8 cellular contexts compared by ENCODE assay signal in the genomic region with DNA sequence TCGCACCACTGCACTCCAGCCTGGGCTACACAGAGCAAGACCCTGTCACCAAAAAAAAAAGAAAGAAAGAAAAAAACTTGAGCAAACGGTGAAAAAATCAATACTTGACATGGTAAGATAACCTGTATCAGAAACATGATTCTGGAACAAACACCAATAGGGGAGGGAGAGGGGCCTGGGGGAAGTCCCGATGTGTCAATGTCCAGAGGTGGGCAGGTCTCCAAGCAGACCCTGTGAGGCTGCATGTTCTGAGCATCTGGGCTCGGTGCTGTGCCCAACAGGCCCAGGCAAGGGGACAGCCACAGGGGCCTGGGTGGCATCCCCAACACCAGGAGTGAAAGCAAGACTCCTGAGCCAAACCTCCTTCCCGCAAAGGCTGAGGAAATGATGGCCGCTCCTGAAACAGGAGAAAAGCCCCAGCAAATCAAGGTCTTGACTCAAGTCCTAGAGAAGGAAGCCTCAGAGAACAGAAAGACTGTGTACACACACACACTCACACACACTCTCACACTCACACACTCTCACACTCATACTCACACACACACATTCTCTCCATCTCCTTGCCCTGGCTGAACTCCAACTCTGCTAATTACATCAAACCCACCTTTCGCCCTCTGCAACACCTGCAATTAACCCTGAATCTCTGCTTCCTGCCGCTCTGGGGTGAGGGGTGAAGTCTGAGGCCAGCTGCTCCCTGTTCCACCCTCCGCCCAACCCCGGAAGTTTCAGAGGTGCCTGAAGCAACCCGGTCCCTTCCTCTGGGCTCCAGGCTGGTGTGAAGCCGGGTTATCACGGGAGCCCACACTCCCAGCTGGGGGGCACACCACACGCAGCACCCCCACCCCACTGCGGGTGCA. TPM values are rescaled to one million over a fixed set of nuclear protein-coding genes. Genes with fewer than 3 reads are reported as not detected.
DNase-seq lines count a peak whose midpoint lies in the region; ATAC-seq and TF ChIP-seq lines count a peak whose summit lies in the region.

No MANE protein-coding gene starts in this region.

- no peak overlapping the region for H3K27ac ChIP-seq in dorsolateral prefrontal cortex

- no peaks in the 10 kb centered on the region for H3K9me3 ChIP-seq in Caco-2

- TF ChIP-seq CTCF in Caco-2 (IDR thresholded peaks at IDR 0.05; ENCODE audit: insufficient read depth in 1 of 2, low read depth in 1 of 2, low read length in 1 of 2, severe bottlenecking in 1 of 2, unreplicated experiment in 1 of 2) (no peak), dorsolateral prefrontal cortex (IDR thresholded peaks at IDR 0.05 in 54 of 56, conservative IDR thresholded peaks at IDR 0.05 in 2 of 56; ENCODE audit: low read depth in 1 of 56, partially characterized antibody in 56 of 56) (no peak)

- peak overlapping the region; percentile 55 to 97 (median 92) for H3K27ac Mint-ChIP-seq in naive B cell
- no peak overlapping the region for H3K27ac Mint-ChIP-seq in Caco-2 (ENCODE audit: unreplicated experiment)

- H3K27me3 Mint-ChIP-seq in naive B cell (no peaks in the 10 kb centered on the region), Caco-2 (ENCODE audit: insufficient read depth, unreplicated experiment) (no peaks in the 10 kb centered on the region)

- no peaks in the 10 kb centered on the region for H3K4me1 ChIP-seq in Caco-2

- peak overlapping the region; percentile 64 to 100 (median 86) for H3K4me3 Mint-ChIP-seq in naive B cell
- H3K4me3 Mint-ChIP-seq in Caco-2 (ENCODE audit: unreplicated experiment): no peak overlapping the region

- BruUV-seq in Caco-2 (replicated peaks; lab: Mats Ljungman, UMichigan): no TSS peak

- peak; percentile 52 for ATAC-seq in GM18873 (IDR thresholded peaks at IDR 0.05; ENCODE audit: low FRiP score, unreplicated experiment)
- ATAC-seq in HG02798 (IDR thresholded peaks at IDR 0.05; ENCODE audit: poor library complexity, unreplicated experiment): peak; percentile 71
- ATAC-seq in naive B cell (ENCODE audit: low read depth in 2 of 2): peak; percentile 40 to 45

- DNase-seq in NCI-H2196 treated with DMSO at 0.1 percent for 48 hours (lab: John Stamatoyannopoulos, UW; ENCODE audit: unreplicated experiment): peak; percentile 56
- DNase-seq in activated naive CD4-positive, alpha-beta T cell treated with anti-CD3 and anti-CD28 coated beads, Interleukin-2, amount 50 U/mL, for 16 hours: peak; percentile 51
- peak; percentile 29 for DNase-seq in naive B cell
- DNase-seq in Caco-2: no peak
- DNase-seq in GOT3 (lab: John Stamatoyannopoulos, UW): no peak
- no peak for DNase-seq in dorsolateral prefrontal cortex

- H3K4me3 ChIP-seq in Caco-2 (ENCODE audit: low read depth, low read length) (no peak overlapping the region), dorsolateral prefrontal cortex (no peak overlapping the region)

- H3K36me3 Mint-ChIP-seq in naive B cell (no peaks in the 10 kb centered on the region), Caco-2 (ENCODE audit: insufficient read depth, unreplicated experiment) (peaks cover 10% of the 10 kb centered on the region)

- CTCF ChIA-PET in Caco-2 (lab: Charles Lee): no interaction called here

- POLR2A ChIA-PET in Caco-2 (lab: Charles Lee): no interaction called here

- H3K27me3 ChIP-seq in Caco-2 (replicated peaks; ENCODE audit: control insufficient read depth, insufficient read depth, low read length) (no peaks in the 10 kb centered on the region), dorsolateral prefrontal cortex (no peaks in the 10 kb centered on the region)

- no peaks in the 10 kb centered on the region for H3K36me3 ChIP-seq in Caco-2 (ENCODE audit: control insufficient read depth, insufficient read depth, low read length)

- H3K9me3 Mint-ChIP-seq in naive B cell (no peaks in the 10 kb centered on the region), Caco-2 (ENCODE audit: unreplicated experiment) (no peaks in the 10 kb centered on the region)

- peaks cover 68 to 93% (median 92%) of the 10 kb centered on the region in 3 donors for H3K4me1 Mint-ChIP-seq in naive B cell
- H3K4me1 Mint-ChIP-seq in Caco-2 (ENCODE audit: low read depth, unreplicated experiment): peaks cover under 1% of the 10 kb centered on the region

- intact Hi-C loops in Caco-2 (cut with micrococcal nuclease; ENCODE audit: unreplicated experiment): no loop called here
- intact Hi-C loops in dorsolateral prefrontal cortex (cut with DNase I): no loop called here

RNA-seq across cellular contexts. Expression of gene CCDC88C, which starts 20.4 kb away (rescaled TPM):
- polyA plus RNA-seq in naive B cell (ENCODE audit: low read depth in 6 of 6): 10 to 100 TPM; 13.5 to 35.0 (median 15.8) TPM
- total RNA-seq in Caco-2 (2022) (26.9 and 29.8 TPM in 2 replicates), dorsolateral prefrontal cortex (10 to 100 TPM in 48 of 120 experiments, 1 to 10 TPM in 72; 2.3 to 20.5 (median 9.2) TPM)

Comparison
In these comparisons a context has a peak if more than half of its experiments do, and no peak if none do; other contexts are left out.
1. DNase-seq: peak in NCI-H2196 treated with DMSO at 0.1 percent for 48 hours (single experiment), activated naive CD4-positive, alpha-beta T cell treated with anti-CD3 and anti-CD28 coated beads, Interleukin-2, amount 50 U/mL, for 16 hours (single experiment) and naive B cell (single experiment); none in Caco-2 (0 of 2), GOT3 (single experiment) and dorsolateral prefrontal cortex (0 of 10).
2. Peak in every context shown above with its lines, with median percentiles within 50 percentile points of each other: ATAC-seq.